8 cellular contexts compared by ENCODE assay signal in the genomic region with DNA sequence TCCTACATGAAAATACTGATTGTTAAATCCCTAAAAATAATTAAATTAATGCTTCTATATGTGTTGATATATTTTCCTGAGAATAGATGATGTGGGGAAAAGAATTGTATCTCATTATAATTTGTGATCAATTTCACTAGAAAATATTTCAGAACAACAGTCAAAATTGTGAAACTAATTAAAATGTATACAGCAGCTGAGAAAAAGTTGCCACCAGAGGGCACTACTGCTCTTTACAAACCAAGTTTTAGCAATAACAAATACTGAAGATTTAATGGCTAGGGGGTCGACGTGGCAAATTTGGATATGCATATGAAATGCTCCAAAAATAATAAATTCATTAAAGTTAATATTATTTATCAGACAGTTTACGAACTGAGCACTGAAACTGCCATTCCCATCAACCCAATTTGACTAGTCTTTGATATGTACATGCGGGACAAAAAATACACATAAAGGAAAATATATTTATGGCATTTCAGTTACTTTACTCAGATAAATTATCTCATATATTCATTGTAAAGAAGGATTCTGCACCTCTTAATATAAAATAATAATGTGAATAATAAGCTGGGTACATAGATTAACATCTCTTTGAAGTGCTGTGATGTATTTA.
A peak's percentile ranks its signal among the peaks of the same experiment; 100 is the strongest.
DNase-seq lines count a peak whose midpoint lies in the region; ATAC-seq and TF ChIP-seq lines count a peak whose summit lies in the region.

No MANE protein-coding gene starts in this region.

- no peak overlapping the region for H3K27ac ChIP-seq in heart right ventricle

- H3K9me3 ChIP-seq in heart right ventricle = peaks cover 0 to 20% (median 6%) of the 10 kb centered on the region in 11 donors

- H3K27me3 ChIP-seq in heart right ventricle = no peaks in the 10 kb centered on the region

- no peaks in the 10 kb centered on the region for H3K36me3 ChIP-seq in heart right ventricle

- TF ChIP-seq CTCF in heart right ventricle (IDR thresholded peaks at IDR 0.05) = peak in 8 of 9 donors; percentile 32 to 74 (median 66)

- no peaks in the 10 kb centered on the region for H3K4me1 ChIP-seq in heart right ventricle

- ATAC-seq in heart right ventricle = no peak
- ATAC-seq in Right ventricle myocardium superior (ENCODE audit: poor library complexity) = no peak
- ATAC-seq in HG02623 (IDR thresholded peaks at IDR 0.05; ENCODE audit: unreplicated experiment) = no peak
- ATAC-seq in GM19324 (IDR thresholded peaks at IDR 0.05; ENCODE audit: low FRiP score, unreplicated experiment) = no peak

- 27 to 29% methylated on average over 4 of the region's 4 CpGs for WGBS in heart right ventricle, 2 donors

- intact Hi-C loops in heart right ventricle (cut with DNase I) = no loop called here
- intact Hi-C loops in Right ventricle myocardium superior (cut with DNase I) = no loop called here
- intact Hi-C loops in head of caudate nucleus (cut with DNase I) = no loop called here

- no peak overlapping the region for H3K4me3 ChIP-seq in heart right ventricle

- DNase-seq in heart right ventricle = peak in 1 of 2 donors; percentile 6
- no peak for DNase-seq in Right ventricle myocardium superior
- DNase-seq in NCI-H1105 treated with DMSO at 0.1 percent for 48 hours (lab: John Stamatoyannopoulos, UW) = peak; percentile 53
- peak in 2 of 3 experiments; percentile 1 to 11 for DNase-seq in activated CD8-positive, alpha-beta memory T cell treated with anti-CD3 and anti-CD28 coated beads for 48 hours (ENCODE audit: low read depth in 2 of 3, low spot score in 2 of 3)
- peak in 38 of 42 donors; percentile 9 to 84 (median 57) for DNase-seq in head of caudate nucleus
- DNase-seq in stimulated activated CD4-positive, alpha-beta T cell treated with anti-CD3 and anti-CD28 coated beads, Interleukin-1b, Interleukin-23, amount 100 ng/mL, for 24 hours (ENCODE audit: low read depth in 4 of 4, low spot score in 1 of 4) = peak in 3 of 4 experiments; percentile 2 to 8 (median 6)
